Comparison of ENCODE assay signal across 8 cellular contexts in the genomic region with DNA sequence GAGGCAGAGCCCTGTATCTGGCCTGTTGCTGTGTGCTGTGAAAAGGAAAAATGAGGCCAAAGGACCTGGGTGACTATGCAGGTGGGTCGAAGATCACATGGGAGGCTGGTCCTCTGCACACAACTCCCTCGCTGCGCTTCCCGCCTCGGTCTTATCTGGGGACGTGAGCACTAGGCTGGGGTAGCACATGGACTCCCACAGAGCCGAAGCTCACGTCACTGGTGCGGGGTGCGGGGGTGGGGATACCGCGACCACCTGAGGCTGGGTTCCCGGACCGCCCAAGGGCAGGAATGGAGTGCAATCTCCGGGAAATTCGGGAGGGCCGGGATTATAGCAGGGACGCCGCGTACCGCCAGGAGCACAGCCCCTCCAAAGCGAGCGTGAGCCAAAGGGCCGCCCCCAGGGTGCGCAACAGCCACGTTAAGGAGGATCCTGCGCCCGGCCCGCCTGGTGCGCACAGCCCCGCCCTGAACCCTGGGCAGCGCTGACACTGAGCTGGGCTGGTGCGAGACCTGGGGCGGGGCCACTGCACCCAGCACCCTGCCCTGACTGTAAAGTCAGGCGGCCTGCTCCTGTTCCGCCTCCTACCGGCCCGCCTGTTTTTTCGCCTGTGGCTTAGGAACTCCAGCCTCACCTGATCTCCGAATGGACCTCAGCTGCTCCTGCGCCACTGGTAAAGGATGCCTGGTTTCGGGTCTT. TPM values are rescaled to one million over a fixed set of nuclear protein-coding genes. Genes with fewer than 3 reads are reported as not detected.
A peak's percentile ranks its signal among the peaks of the same experiment; 100 is the strongest.
DNase-seq lines count a peak whose midpoint lies in the region; ATAC-seq lines count a peak whose summit lies in the region.

No MANE protein-coding gene starts in this region.

- POLR2A ChIA-PET in activated naive CD8-positive, alpha-beta T cell treated with anti-CD3 and anti-CD28 coated beads, Interleukin-2, amount 10 ng/mL, durations not matched to agents 7 days and 5 days (lab: Charles Lee) = interaction anchor here (0.8 to 1.7 kb wide), 7 partner anchors 13 to 59 kb away, joined by 5 to 11 read pairs (median 6); partner anchors contain the start of genes MT1E, MT1F and MT1X

- in situ Hi-C loops in GM23248 (cut with MboI) = no loop called here

- H3F3A ChIP-seq in GM23248 (ENCODE audit: insufficient read depth) = no peaks in the 10 kb centered on the region

- H3K27me3 Mint-ChIP-seq in activated naive CD8-positive, alpha-beta T cell treated with anti-CD3 and anti-CD28 coated beads, Interleukin-2, amount 10 ng/mL, durations not matched to agents 7 days and 5 days = peaks cover 63% of the 10 kb centered on the region

- H3K9me3 ChIP-seq in GM23248 (ENCODE audit: low read depth) (no peaks in the 10 kb centered on the region), iPS-15b (ENCODE audit: control insufficient read depth, insufficient read depth, low read length) (no peaks in the 10 kb centered on the region)

- H3K4me1 ChIP-seq in GM23248 (ENCODE audit: insufficient read depth) = no peaks in the 10 kb centered on the region
- H3K4me1 ChIP-seq in iPS-15b (ENCODE audit: control insufficient read depth, insufficient read depth, low read length) = peaks cover 6% of the 10 kb centered on the region

- peaks cover 12% of the 10 kb centered on the region for H3K27me3 ChIP-seq in GM23248 (replicated peaks; ENCODE audit: insufficient read depth)
- peaks cover 100% of the 10 kb centered on the region for H3K27me3 ChIP-seq in iPS-15b (ENCODE audit: control insufficient read depth, insufficient read depth, low read length)

- H3K4me2 ChIP-seq in GM23248 (ENCODE audit: unreplicated experiment) = no peak overlapping the region

- H3K36me3 Mint-ChIP-seq in activated naive CD8-positive, alpha-beta T cell treated with anti-CD3 and anti-CD28 coated beads, Interleukin-2, amount 10 ng/mL, durations not matched to agents 7 days and 5 days = no peaks in the 10 kb centered on the region

- no peaks in the 10 kb centered on the region for H3K9me2 ChIP-seq in GM23248 (ENCODE audit: insufficient read depth)

- WGBS in GM23248 (ENCODE audit: low coverage in 1 of 2, low lambda C conversion rate in 2 of 2, missing lambda C conversion rate in 2 of 2), 2 experiments = 21 to 26% methylated on average over 41 to 42 of the region's 42 CpGs

- peaks cover 18% of the 10 kb centered on the region for H3K4me1 Mint-ChIP-seq in activated naive CD8-positive, alpha-beta T cell treated with anti-CD3 and anti-CD28 coated beads, Interleukin-2, amount 10 ng/mL, durations not matched to agents 7 days and 5 days

- peak; percentile 100 for ATAC-seq in activated naive CD8-positive, alpha-beta T cell treated with anti-CD3 and anti-CD28 coated beads, Interleukin-2, amount 10 ng/mL, durations not matched to agents 7 days and 5 days (ENCODE audit: low read depth)
- ATAC-seq in GM19452 (IDR thresholded peaks at IDR 0.05; ENCODE audit: unreplicated experiment) = no peak

- H3K79me2 ChIP-seq in GM23248 (ENCODE audit: insufficient read depth) = no peaks in the 10 kb centered on the region

- no peaks in the 10 kb centered on the region for H3K9me3 Mint-ChIP-seq in activated naive CD8-positive, alpha-beta T cell treated with anti-CD3 and anti-CD28 coated beads, Interleukin-2, amount 10 ng/mL, durations not matched to agents 7 days and 5 days

- no peaks in the 10 kb centered on the region for H4K20me1 ChIP-seq in GM23248 (ENCODE audit: insufficient read depth)

- H3K4me3 ChIP-seq in GM23248 (peak overlapping the region; percentile 23), iPS-15b (ENCODE audit: low read depth, low read length) (peak overlapping the region; percentile 54)

- H3K27ac Mint-ChIP-seq in activated naive CD8-positive, alpha-beta T cell treated with anti-CD3 and anti-CD28 coated beads, Interleukin-2, amount 10 ng/mL, durations not matched to agents 7 days and 5 days = peak overlapping the region; percentile 34

- H3K9ac ChIP-seq in GM23248 (no peak overlapping the region), iPS-15b (ENCODE audit: low read depth, low read length) (peak overlapping the region; percentile 32)

- DNase-seq in AG20443 (ENCODE audit: low spot score) (peak; percentile 69), GM23248 (peak; percentile 65), RKO (ENCODE audit: low spot score) (peak; percentile 91), DMS 273 treated with DMSO at 0.1 percent for 48 hours (lab: John Stamatoyannopoulos, UW) (no peak)
- peak; percentile 85 for DNase-seq in activated naive CD8-positive, alpha-beta T cell treated with anti-CD3 and anti-CD28 coated beads, Interleukin-2, amount 10 ng/mL, durations not matched to agents 7 days and 5 days
- peak; percentile 58 to 70 for DNase-seq in stimulated activated CD4-positive, alpha-beta T cell treated with anti-CD3 and anti-CD28 coated beads, Interleukin-12 subunit alpha, Interleukin-12 subunit beta, amount 100 ng/mL, for 24 hours (ENCODE audit: low read depth in 2 of 2)

- H3K36me3 ChIP-seq in GM23248 (ENCODE audit: low read depth) = no peaks in the 10 kb centered on the region
- H3K36me3 ChIP-seq in iPS-15b (ENCODE audit: control insufficient read depth, insufficient read depth, low read length) = no peaks in the 10 kb centered on the region

- peak overlapping the region; percentile 56; the same call in 1 of the 2 replicates for H2AFZ ChIP-seq in GM23248

- H3K4me3 Mint-ChIP-seq in activated naive CD8-positive, alpha-beta T cell treated with anti-CD3 and anti-CD28 coated beads, Interleukin-2, amount 10 ng/mL, durations not matched to agents 7 days and 5 days = peak overlapping the region; percentile 68

- H3K27ac ChIP-seq in GM23248 = no peak overlapping the region

RNA-seq across cellular contexts. Expression of gene MT1A, which starts 4.8 kb away (rescaled TPM):
- not detected in 2 replicates for total RNA-seq in GM23248 (2014; rRNA removed; shearing (Covaris generic))
- 2.3 and 3.3 TPM in 2 replicates for polyA plus RNA-seq in GM23248 (2016; fragmentation: Nextera tagmentation; extraction: Ambion mirVana)
- total RNA-seq in activated naive CD8-positive, alpha-beta T cell treated with anti-CD3 and anti-CD28 coated beads, Interleukin-2, amount 10 ng/mL, durations not matched to agents 7 days and 5 days = not detected

RNA-seq across cellular contexts. Expression of gene MT1B, which starts 8.5 kb away (rescaled TPM):
- total RNA-seq in GM23248 (2014; rRNA removed; shearing (Covaris generic)) = not detected in 2 replicates
- not detected in 2 replicates for polyA plus RNA-seq in GM23248 (2016; fragmentation: Nextera tagmentation; extraction: Ambion mirVana)
- not detected for total RNA-seq in activated naive CD8-positive, alpha-beta T cell treated with anti-CD3 and anti-CD28 coated beads, Interleukin-2, amount 10 ng/mL, durations not matched to agents 7 days and 5 days

RNA-seq across cellular contexts. Expression of gene MT1M, which starts 10.8 kb away (rescaled TPM):
- total RNA-seq in GM23248 (2014; rRNA removed; shearing (Covaris generic)) = 3.8 and 8.2 TPM in 2 replicates
- 15.2 and 20.1 TPM in 2 replicates for polyA plus RNA-seq in GM23248 (2016; fragmentation: Nextera tagmentation; extraction: Ambion mirVana)
- not detected for total RNA-seq in activated naive CD8-positive, alpha-beta T cell treated with anti-CD3 and anti-CD28 coated beads, Interleukin-2, amount 10 ng/mL, durations not matched to agents 7 days and 5 days

RNA-seq across cellular contexts. Expression of gene MT1F, which starts 14.5 kb away (rescaled TPM):
- total RNA-seq in GM23248 (2014; rRNA removed; shearing (Covaris generic)) = 1.1 TPM in 1 of 2 replicates, not detected in the other
- polyA plus RNA-seq in GM23248 (2016; fragmentation: Nextera tagmentation; extraction: Ambion mirVana) = 4.5 and 5.4 TPM in 2 replicates
- total RNA-seq in activated naive CD8-positive, alpha-beta T cell treated with anti-CD3 and anti-CD28 coated beads, Interleukin-2, amount 10 ng/mL, durations not matched to agents 7 days and 5 days = 10 to 100 TPM; 24.1 to 27.8 TPM

RNA-seq across cellular contexts. Expression of gene MT1E, which starts 17.6 kb away (rescaled TPM):
- 178 TPM in 2 replicates for total RNA-seq in GM23248 (2014; rRNA removed; shearing (Covaris generic))
- polyA plus RNA-seq in GM23248 (2016; fragmentation: Nextera tagmentation; extraction: Ambion mirVana) = 329 and 352 TPM in 2 replicates
- total RNA-seq in activated naive CD8-positive, alpha-beta T cell treated with anti-CD3 and anti-CD28 coated beads, Interleukin-2, amount 10 ng/mL, durations not matched to agents 7 days and 5 days = 10 to 100 TPM; 32.6 to 36.4 TPM
